In the genomic region with DNA sequence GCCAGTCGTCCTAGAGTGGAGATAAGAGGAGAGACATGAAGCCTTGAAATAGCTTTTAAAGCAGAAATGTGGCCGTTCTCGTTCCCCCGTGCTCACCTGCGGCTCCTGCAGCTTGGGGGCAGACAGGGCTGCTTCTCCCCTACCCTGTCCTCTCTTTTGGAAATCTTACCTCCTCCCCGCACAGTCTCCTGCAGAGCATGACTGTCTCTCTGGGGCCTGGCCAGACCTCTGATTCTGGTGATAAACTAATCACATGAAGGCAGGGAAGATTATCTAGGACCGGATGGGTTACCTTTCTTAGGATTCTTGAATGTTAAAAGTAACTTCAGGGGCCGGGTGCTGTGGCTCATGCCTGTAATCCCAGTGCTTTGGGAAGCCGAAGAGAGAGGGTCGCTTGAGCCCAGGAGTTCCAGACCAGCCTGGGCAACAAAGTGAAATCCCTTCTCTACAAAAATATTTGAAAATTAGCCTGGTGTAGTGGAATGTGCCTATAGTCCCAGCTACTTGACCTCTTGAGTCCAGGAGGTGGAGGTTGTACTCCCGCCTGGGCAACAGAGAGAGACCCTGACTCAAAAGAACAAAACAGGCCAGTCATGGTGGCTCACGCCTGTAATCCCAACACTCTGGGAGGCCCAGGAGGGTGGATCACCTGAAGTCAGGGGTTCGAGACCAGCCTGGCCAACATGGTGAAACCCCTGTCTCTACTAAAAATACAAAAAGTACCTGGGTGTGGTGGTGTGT, we compare ENCODE assay signal across 11 cellular contexts. TPM values are rescaled to one million over a fixed set of nuclear protein-coding genes. Genes with fewer than 3 reads are reported as not detected.
DNase-seq lines count a peak whose midpoint lies in the region; ATAC-seq and TF ChIP-seq lines count a peak whose summit lies in the region.
"Had no signal": no experiment of that assay in that cellular context is flagged by ENCODE, and none has a peak within 500 bp of the region (broad histone marks: within the 10 kb centered on the region; RNA-seq: fewer than 3 reads in every experiment).

No MANE protein-coding gene starts in this region.

- no peak for DNase-seq in HL-60 (ENCODE audit: low read depth in 1 of 2, low spot score in 1 of 2)
- no peak for DNase-seq in adipocyte (ENCODE audit: low read depth)
- DNase-seq in mesothelial cell of epicardium (ENCODE audit: low spot score in 2 of 2, unreplicated experiment in 2 of 2), result no peak
- peak in 1 of 2 donors; percentile 36 for DNase-seq in suprapubic skin (ENCODE audit: low spot score in 2 of 2)
- no peak for DNase-seq in activated naive CD4-positive, alpha-beta T cell treated with anti-CD3 and anti-CD28 coated beads, Interleukin-2, amount 50 U/mL, for 72 hours (ENCODE audit: low spot score in 2 of 2)
- DNase-seq: CD8-positive, alpha-beta memory T cell; occipital lobe had no signal

- no peak for TF ChIP-seq POLR2A in suprapubic skin (IDR thresholded peaks at IDR 0.05)

- H3K4me3 ChIP-seq in HL-60 (replicated peaks; ENCODE audit: insufficient read depth, low read length), result no peak overlapping the region
- H3K4me3 ChIP-seq in adipocyte (ENCODE audit: low read length), result no peak overlapping the region
- peak overlapping the region; percentile 3 for H3K4me3 ChIP-seq in suprapubic skin
- H3K4me3 ChIP-seq: dorsolateral prefrontal cortex had no signal

- peaks cover 51% of the 10 kb centered on the region for H3K4me1 Mint-ChIP-seq in mesothelial cell of epicardium
- H3K4me1 Mint-ChIP-seq: CD8-positive, alpha-beta memory T cell had no signal

- H3K36me3 ChIP-seq in adipocyte (ENCODE audit: control insufficient read depth, insufficient read depth, low read length, severe bottlenecking) (no peaks in the 10 kb centered on the region), suprapubic skin (no peaks in the 10 kb centered on the region)
- H3K36me3 ChIP-seq: thoracic aorta had no signal

- ATAC-seq in HG02678 (IDR thresholded peaks at IDR 0.05; ENCODE audit: unreplicated experiment) (no peak), GM21515 (IDR thresholded peaks at IDR 0.05; ENCODE audit: unreplicated experiment) (no peak)
- no peak for ATAC-seq in activated naive CD4-positive, alpha-beta T cell treated with anti-CD3 and anti-CD28 coated beads, Interleukin-2, amount 50 U/mL, for 72 hours

- H3K9ac ChIP-seq in adipocyte (ENCODE audit: low read length), result peak overlapping the region; percentile 86

- H3K27ac Mint-ChIP-seq in mesothelial cell of epicardium, result peak overlapping the region; percentile 50
- no peak overlapping the region for H3K27ac Mint-ChIP-seq in activated naive CD4-positive, alpha-beta T cell treated with anti-CD3 and anti-CD28 coated beads, Interleukin-2, amount 50 U/mL, for 72 hours
- H3K27ac Mint-ChIP-seq: CD8-positive, alpha-beta memory T cell had no signal

- H3K27ac ChIP-seq in HL-60 (replicated peaks) (peak overlapping the region; percentile 89), suprapubic skin (peak overlapping the region; percentile 83)
- H3K27ac ChIP-seq: thoracic aorta had no signal

- H3K4me1 ChIP-seq in adipocyte (ENCODE audit: control insufficient read depth, insufficient read depth, low read length), result peaks cover 49% of the 10 kb centered on the region
- H3K4me1 ChIP-seq in suprapubic skin, result peaks cover 95% of the 10 kb centered on the region

- no peak overlapping the region for H3K4me3 Mint-ChIP-seq in mesothelial cell of epicardium
- H3K4me3 Mint-ChIP-seq: CD8-positive, alpha-beta memory T cell had no signal

- H3K9me3 ChIP-seq in adipocyte (ENCODE audit: control insufficient read depth, low read length) (peaks cover 4% of the 10 kb centered on the region), suprapubic skin (no peaks in the 10 kb centered on the region)
- H3K9me3 ChIP-seq: thoracic aorta had no signal

- 73% methylated on average over 13 of the region's 13 CpGs for WGBS in suprapubic skin

- no peak for TF ChIP-seq EP300 in suprapubic skin (IDR thresholded peaks at IDR 0.05)

- peaks cover under 1% of the 10 kb centered on the region for H3K9me3 Mint-ChIP-seq in mesothelial cell of epicardium
- H3K9me3 Mint-ChIP-seq in activated naive CD4-positive, alpha-beta T cell treated with anti-CD3 and anti-CD28 coated beads, Interleukin-2, amount 50 U/mL, for 72 hours, result peaks cover under 1% of the 10 kb centered on the region in 2 donors

- H3K27me3 ChIP-seq in HL-60 (ENCODE audit: insufficient read depth, poor library complexity, severe bottlenecking) (no peaks in the 10 kb centered on the region), adipocyte (replicated peaks; ENCODE audit: control insufficient read depth, insufficient read depth, low read length) (no peaks in the 10 kb centered on the region), suprapubic skin (no peaks in the 10 kb centered on the region)

- no peak for TF ChIP-seq CTCF in HL-60 (IDR thresholded peaks at IDR 0.05; ENCODE audit: insufficient read depth, low read length)
- no peak for TF ChIP-seq CTCF in mesothelial cell of epicardium (IDR thresholded peaks at IDR 0.05; ENCODE audit: unreplicated experiment)
- TF ChIP-seq CTCF in suprapubic skin (IDR thresholded peaks at IDR 0.05), result no peak

- H3K27me3 Mint-ChIP-seq in mesothelial cell of epicardium (ENCODE audit: low read depth), result peaks cover 5% of the 10 kb centered on the region

- H3K36me3 Mint-ChIP-seq in mesothelial cell of epicardium, result no peaks in the 10 kb centered on the region
- H3K36me3 Mint-ChIP-seq in activated naive CD4-positive, alpha-beta T cell treated with anti-CD3 and anti-CD28 coated beads, Interleukin-2, amount 50 U/mL, for 72 hours, result peaks cover 0 to under 1% of the 10 kb centered on the region in 2 donors

RNA-seq across cellular contexts. Expression of gene CEBPA, which starts 8.1 kb away (rescaled TPM):
- total RNA-seq in mesothelial cell of epicardium (8.5 to 10.1 TPM (median 9.4 TPM) in 3 replicates), suprapubic skin (100 to 1,000 TPM in 3 of 4 donors, 10 to 100 TPM in 1; 86.3 to 360 (median 196) TPM)
- under 1 TPM in 1 of 2 donors, not detected in 1; 0.49 TPM for total RNA-seq in activated naive CD4-positive, alpha-beta T cell treated with anti-CD3 and anti-CD28 coated beads, Interleukin-2, amount 50 U/mL, for 72 hours
